ENCODE assay signal across 9 cellular contexts in genomic region chr16:48158296-48158695, GRCh38. TPM values are rescaled to one million over a fixed set of nuclear protein-coding genes. Genes with fewer than 3 reads are reported as not detected.
DNase-seq lines count a peak whose midpoint lies in the region; ATAC-seq lines count a peak whose summit lies in the region.
"Had no signal": no experiment of that assay in that cellular context is flagged by ENCODE, and none has a peak within 500 bp of the region (broad histone marks: within the 10 kb centered on the region; RNA-seq: fewer than 3 reads in every experiment).

No MANE protein-coding gene starts in this region.

- ATAC-seq in HG03354 (IDR thresholded peaks at IDR 0.05; ENCODE audit: poor library complexity, severe bottlenecking, unreplicated experiment): peak; percentile 72

- DNase-seq in activated CD4-positive, alpha-beta T cell treated with anti-CD3 and anti-CD28 coated beads for 24 hours (ENCODE audit: low read depth in 2 of 2): peak; percentile 2 to 38
- DNase-seq in activated CD4-positive, alpha-beta T cell treated with anti-CD3 and anti-CD28 coated beads for 1 hour: no peak
- peak; percentile 55 to 59 for DNase-seq in activated T-cell treated with anti-CD3 and anti-CD28 coated beads, Interleukin-2, amount 50 U/mL, for 48 hours
- DNase-seq in stimulated activated CD4-positive, alpha-beta T cell treated with anti-CD3 and anti-CD28 coated beads, Interleukin-1b, Interleukin-23, amount 100 ng/mL, for 48 hours: peak; percentile 69
- DNase-seq in cerebellum (ENCODE audit: low spot score) (no peak), DMS153 treated with DMSO at 0.1 percent for 48 hours (lab: John Stamatoyannopoulos, UW; ENCODE audit: unreplicated experiment) (no peak), Kasumi-1 (lab: John Stamatoyannopoulos, UW) (no peak)

RNA-seq across cellular contexts. Expression of gene ABCC12, which starts 2.5 kb away (rescaled TPM):
- total RNA-seq in cerebellum: 2.3 TPM
- total RNA-seq: pulmonary artery endothelial cell had no signal

Comparison
In these comparisons a context has a peak if more than half of its experiments do, and no peak if none do; other contexts are left out.
1. DNase-seq: peak in activated CD4-positive, alpha-beta T cell treated with anti-CD3 and anti-CD28 coated beads for 24 hours (2 of 2), activated T-cell treated with anti-CD3 and anti-CD28 coated beads, Interleukin-2, amount 50 U/mL, for 48 hours (2 of 2) and stimulated activated CD4-positive, alpha-beta T cell treated with anti-CD3 and anti-CD28 coated beads, Interleukin-1b, Interleukin-23, amount 100 ng/mL, for 48 hours (single experiment); none in activated CD4-positive, alpha-beta T cell treated with anti-CD3 and anti-CD28 coated beads for 1 hour (single experiment), cerebellum (single experiment), DMS153 treated with DMSO at 0.1 percent for 48 hours (single experiment) and Kasumi-1 (0 of 2).